In genomic region chr21:42351626-42352432, GRCh38 we compare ENCODE assay signal across 17 cellular contexts. TPM values are rescaled to one million over a fixed set of nuclear protein-coding genes. Genes with fewer than 3 reads are reported as not detected.
DNase-seq lines count a peak whose midpoint lies in the region; ATAC-seq and TF ChIP-seq lines count a peak whose summit lies in the region.
"Had no signal": no experiment of that assay in that cellular context is flagged by ENCODE, and none has a peak within 500 bp of the region (broad histone marks: within the 10 kb centered on the region; RNA-seq: fewer than 3 reads in every experiment).

No MANE protein-coding gene starts in this region.

- peaks cover 35% of the 10 kb centered on the region for H3K27me3 Mint-ChIP-seq in activated naive CD4-positive, alpha-beta T cell treated with anti-CD3 and anti-CD28 coated beads, Interleukin-2, amount 10 ng/mL, durations not matched to agents 7 days and 5 days

- TF ChIP-seq POLR2A in Peyer's patch (IDR thresholded peaks at IDR 0.05): no peak

- DNase-seq in activated naive CD4-positive, alpha-beta T cell treated with anti-CD3 and anti-CD28 coated beads, Interleukin-2, amount 10 ng/mL, durations not matched to agents 7 days and 5 days: peak; percentile 13
- DNase-seq in activated naive CD4-positive, alpha-beta T cell (lab: John Stamatoyannopoulos, UW): no peak
- DNase-seq in Peyer's patch (peak in 2 of 3 donors; percentile 22 to 38), posterior vena cava (ENCODE audit: low spot score) (peak; percentile 51), upper lobe of right lung (peak; percentile 56), AG08395 (ENCODE audit: low spot score) (no peak)
- DNase-seq: CD8-positive, alpha-beta T cell; GOT3; HFFc6; KG1; NCI-H1048; NCI-H69; NK-92 treated with Interleukin-12 subunit alpha and Interleukin-12 subunit beta, amount 100 ng/mL, for 24 hours; OCI-M1 had no signal

- H3K4me3 Mint-ChIP-seq in activated naive CD4-positive, alpha-beta T cell treated with anti-CD3 and anti-CD28 coated beads, Interleukin-2, amount 10 ng/mL, durations not matched to agents 7 days and 5 days: no peak overlapping the region
- H3K4me3 Mint-ChIP-seq: CD8-positive, alpha-beta T cell; HFFc6 had no signal

- H3K4me1 ChIP-seq in Peyer's patch: no peaks in the 10 kb centered on the region
- H3K4me1 ChIP-seq in upper lobe of right lung: no peaks in the 10 kb centered on the region

- ATAC-seq in upper lobe of right lung: no peak
- ATAC-seq in HG02763 (IDR thresholded peaks at IDR 0.05; ENCODE audit: unreplicated experiment): no peak
- ATAC-seq: CD8-positive, alpha-beta T cell had no signal

- H3K4me3 ChIP-seq in Peyer's patch (no peak overlapping the region), upper lobe of right lung (no peak overlapping the region)

- H3K4me1 Mint-ChIP-seq in activated naive CD4-positive, alpha-beta T cell treated with anti-CD3 and anti-CD28 coated beads, Interleukin-2, amount 10 ng/mL, durations not matched to agents 7 days and 5 days: no peaks in the 10 kb centered on the region

- H3K9me3 Mint-ChIP-seq in activated naive CD4-positive, alpha-beta T cell treated with anti-CD3 and anti-CD28 coated beads, Interleukin-2, amount 10 ng/mL, durations not matched to agents 7 days and 5 days: peaks cover 19% of the 10 kb centered on the region

- intact Hi-C loops in posterior vena cava (cut with DNase I) (no loop called here), upper lobe of right lung (cut with DNase I) (no loop called here)

- no peaks in the 10 kb centered on the region for H3K27me3 ChIP-seq in Peyer's patch
- H3K27me3 ChIP-seq in upper lobe of right lung: no peaks in the 10 kb centered on the region

- no peaks in the 10 kb centered on the region for H3K36me3 ChIP-seq in Peyer's patch
- no peaks in the 10 kb centered on the region for H3K36me3 ChIP-seq in upper lobe of right lung

- CTCF ChIA-PET in activated naive CD4-positive, alpha-beta T cell treated with anti-CD3 and anti-CD28 coated beads, Interleukin-2, amount 10 ng/mL, durations not matched to agents 7 days and 5 days (lab: Charles Lee): no interaction called here

- TF ChIP-seq CTCF in Peyer's patch (IDR thresholded peaks at IDR 0.05) (no peak), upper lobe of right lung (IDR thresholded peaks at IDR 0.05) (no peak)

- no peak overlapping the region for H3K27ac ChIP-seq in Peyer's patch
- H3K27ac ChIP-seq in upper lobe of right lung: no peak overlapping the region

- H3K9me3 ChIP-seq in Peyer's patch (no peaks in the 10 kb centered on the region), upper lobe of right lung (no peaks in the 10 kb centered on the region)

- H3K36me3 Mint-ChIP-seq in activated naive CD4-positive, alpha-beta T cell treated with anti-CD3 and anti-CD28 coated beads, Interleukin-2, amount 10 ng/mL, durations not matched to agents 7 days and 5 days: no peaks in the 10 kb centered on the region
- H3K36me3 Mint-ChIP-seq: CD8-positive, alpha-beta T cell had no signal

- H3K27ac Mint-ChIP-seq in activated naive CD4-positive, alpha-beta T cell treated with anti-CD3 and anti-CD28 coated beads, Interleukin-2, amount 10 ng/mL, durations not matched to agents 7 days and 5 days: peak overlapping the region; percentile 68
- H3K27ac Mint-ChIP-seq: CD8-positive, alpha-beta T cell; HFFc6 had no signal

RNA-seq across cellular contexts. Expression of gene TFF2, which starts 1.0 kb away (rescaled TPM):
- total RNA-seq in Peyer's patch (1 to 10 TPM in 1 of 4 donors, not detected in 3; 6.7 TPM), posterior vena cava (not detected), upper lobe of right lung (not detected)
- total RNA-seq: CD8-positive, alpha-beta T cell; Daoy; HFFc6 had no signal

RNA-seq across cellular contexts. Expression of gene TFF1, which starts 14.5 kb away (rescaled TPM):
- total RNA-seq in Peyer's patch (100 to 1,000 TPM in 2 of 4 donors, 10 to 100 TPM in 1, not detected in 1; 32.4 to 136 (median 103) TPM), posterior vena cava (not detected), upper lobe of right lung (not detected)
- total RNA-seq: CD8-positive, alpha-beta T cell; Daoy; HFFc6; M059J had no signal

RNA-seq across cellular contexts. Expression of gene TFF3, which starts 36.6 kb away (rescaled TPM):
- 1,000 to 10,000 TPM in 1 of 4 donors, 100 to 1,000 TPM in 3; 178 to 1,063 (median 636) TPM for total RNA-seq in Peyer's patch
- 10 to 100 TPM; 21.1 to 24.4 TPM for total RNA-seq in posterior vena cava
- 19.6 TPM for total RNA-seq in upper lobe of right lung
- total RNA-seq: CD8-positive, alpha-beta T cell; HFFc6 had no signal

RNA-seq across cellular contexts. Expression of gene TMPRSS3, which starts 44.0 kb away (rescaled TPM):
- total RNA-seq in Peyer's patch (1 to 10 TPM in 1 of 4 donors, under 1 TPM in 1, not detected in 2; 0.54 to 2.5 TPM), posterior vena cava (not detected), upper lobe of right lung (4.1 TPM)
- total RNA-seq: HFFc6 had no signal

RNA-seq across cellular contexts. Expression of gene UBASH3A, which starts 51.9 kb away (rescaled TPM):
- total RNA-seq in Peyer's patch (10 to 100 TPM in 1 of 4 donors, 1 to 10 TPM in 3; 3.9 to 14.0 (median 5.3) TPM), posterior vena cava (under 1 TPM; 0.32 to 0.38 TPM), upper lobe of right lung (1.5 TPM)
- total RNA-seq: Daoy, HFFc6, M059J had no signal

Comparison
In these comparisons a context has a peak if more than half of its experiments do, and no peak if none do; other contexts are left out.
1. DNase-seq: peak in activated naive CD4-positive, alpha-beta T cell treated with anti-CD3 and anti-CD28 coated beads, Interleukin-2, amount 10 ng/mL, durations not matched to agents 7 days and 5 days (single experiment), Peyer's patch (2 of 3), posterior vena cava (single experiment) and upper lobe of right lung (single experiment); none in activated naive CD4-positive, alpha-beta T cell (0 of 4) and AG08395 (single experiment).